ENCODE assay signal across 23 cellular contexts in genomic region chr4:41430796-41431195, GRCh38.
A peak's percentile ranks its signal among the peaks of the same experiment; 100 is the strongest.
DNase-seq lines count a peak whose midpoint lies in the region; ATAC-seq and TF ChIP-seq lines count a peak whose summit lies in the region.
"Had no signal": no experiment of that assay in that cellular context is flagged by ENCODE, and none has a peak within 500 bp of the region (broad histone marks: within the 10 kb centered on the region; RNA-seq: fewer than 3 reads in every experiment).

No MANE protein-coding gene starts in this region.

- H3K9me3 Mint-ChIP-seq in chondrocyte (ENCODE audit: low read depth), result no peaks in the 10 kb centered on the region
- H3K9me3 Mint-ChIP-seq in stimulated activated effector memory CD8-positive, alpha-beta T cell treated with anti-CD3 and anti-CD28 coated beads, Interleukin-12 subunit alpha, Interleukin-12 subunit beta, amount 100 ng/mL, for 72 hours, result no peaks in the 10 kb centered on the region
- H3K9me3 Mint-ChIP-seq: activated CD4-positive, alpha-beta T cell treated with anti-CD3 and anti-CD28 coated beads, Interleukin-2, amount 10 ng/mL, durations not matched to agents 7 days and 5 days; activated T-helper 2 cell treated with anti-CD3 and anti-CD28 coated beads, Interferon-gamma antibody, Interleukin-2, Interleukin-4, amounts not matched to agents 10 μg/mL and 5 μg/mL and 100 μg/mL, durations not matched to agents 14 hours and 24 hours and 36 hours had no signal

- H3K27me3 ChIP-seq in heart right ventricle (no peaks in the 10 kb centered on the region), subcutaneous abdominal adipose tissue (ENCODE audit: control insufficient read depth in 5 of 5, insufficient read depth in 4 of 5, low read length in 5 of 5) (no peaks in the 10 kb centered on the region)
- H3K27me3 ChIP-seq: hepatocyte, pancreas had no signal

- peak overlapping the region in 9 of 10 donors; percentile 25 to 89 (median 69) for H3K27ac ChIP-seq in heart right ventricle
- H3K27ac ChIP-seq in subcutaneous abdominal adipose tissue (ENCODE audit: low read depth, low read length), result peak overlapping the region; percentile 80
- H3K27ac ChIP-seq: hepatocyte, pancreas had no signal

- H3K36me3 Mint-ChIP-seq in chondrocyte (ENCODE audit: low read depth), result peaks cover 1% of the 10 kb centered on the region
- no peaks in the 10 kb centered on the region for H3K36me3 Mint-ChIP-seq in stimulated activated effector memory CD8-positive, alpha-beta T cell treated with anti-CD3 and anti-CD28 coated beads, Interleukin-12 subunit alpha, Interleukin-12 subunit beta, amount 100 ng/mL, for 72 hours
- H3K36me3 Mint-ChIP-seq: CD8-positive, alpha-beta memory T cell; naive thymus-derived CD8-positive, alpha-beta T cell had no signal

- H3K4me1 ChIP-seq in heart right ventricle (peaks cover 4 to 92% (median 75%) of the 10 kb centered on the region in 9 donors), subcutaneous abdominal adipose tissue (ENCODE audit: control insufficient read depth in 5 of 5, insufficient read depth in 5 of 5, low read length in 5 of 5) (peaks cover 0 to 67% (median 51%) of the 10 kb centered on the region in 5 donors)

- peaks cover 53% of the 10 kb centered on the region for H3K4me1 Mint-ChIP-seq in chondrocyte (ENCODE audit: low read depth)
- H3K4me1 Mint-ChIP-seq in stimulated activated effector memory CD8-positive, alpha-beta T cell treated with anti-CD3 and anti-CD28 coated beads, Interleukin-12 subunit alpha, Interleukin-12 subunit beta, amount 100 ng/mL, for 72 hours, result no peaks in the 10 kb centered on the region
- H3K4me1 Mint-ChIP-seq: activated CD4-positive, alpha-beta T cell treated with anti-CD3 and anti-CD28 coated beads, Interleukin-2, amount 10 ng/mL, durations not matched to agents 7 days and 5 days; CD8-positive, alpha-beta memory T cell; naive thymus-derived CD8-positive, alpha-beta T cell had no signal

- H3K4me3 ChIP-seq in heart right ventricle (no peak overlapping the region), subcutaneous abdominal adipose tissue (ENCODE audit: low read depth in 1 of 5, low read length in 5 of 5) (no peak overlapping the region)
- H3K4me3 ChIP-seq: hepatocyte, pancreas had no signal

- no peak overlapping the region for H3K4me3 Mint-ChIP-seq in chondrocyte (ENCODE audit: unreplicated experiment)
- no peak overlapping the region for H3K4me3 Mint-ChIP-seq in stimulated activated effector memory CD8-positive, alpha-beta T cell treated with anti-CD3 and anti-CD28 coated beads, Interleukin-12 subunit alpha, Interleukin-12 subunit beta, amount 100 ng/mL, for 72 hours
- H3K4me3 Mint-ChIP-seq: activated CD4-positive, alpha-beta T cell treated with anti-CD3 and anti-CD28 coated beads, Interleukin-2, amount 10 ng/mL, durations not matched to agents 7 days and 5 days; CD8-positive, alpha-beta memory T cell; naive thymus-derived CD8-positive, alpha-beta T cell had no signal

- H3K36me3 ChIP-seq in heart right ventricle (no peaks in the 10 kb centered on the region), subcutaneous abdominal adipose tissue (ENCODE audit: control insufficient read depth in 5 of 5, insufficient read depth in 5 of 5, low read length in 5 of 5) (no peaks in the 10 kb centered on the region)
- H3K36me3 ChIP-seq: pancreas had no signal

- intact Hi-C loops in heart right ventricle (cut with DNase I), result loop anchor here in 4 of 10 donors (10.0 kb wide), 4 partner anchors 66 to 136 kb away; partner anchors contain the start of gene LIMCH1 (in 1 of the 4)

- 63 to 73% methylated on average over 1 of the region's 1 CpG for WGBS in heart right ventricle, 2 donors

- TF ChIP-seq CTCF in heart right ventricle (IDR thresholded peaks at IDR 0.05) (no peak), chondrocyte (IDR thresholded peaks at IDR 0.05) (no peak)

- no peak overlapping the region for H3K27ac Mint-ChIP-seq in chondrocyte (ENCODE audit: unreplicated experiment)
- H3K27ac Mint-ChIP-seq in stimulated activated effector memory CD8-positive, alpha-beta T cell treated with anti-CD3 and anti-CD28 coated beads, Interleukin-12 subunit alpha, Interleukin-12 subunit beta, amount 100 ng/mL, for 72 hours, result no peak overlapping the region
- H3K27ac Mint-ChIP-seq: activated CD4-positive, alpha-beta T cell treated with anti-CD3 and anti-CD28 coated beads, Interleukin-2, amount 10 ng/mL, durations not matched to agents 7 days and 5 days; activated T-helper 2 cell treated with anti-CD3 and anti-CD28 coated beads, Interferon-gamma antibody, Interleukin-2, Interleukin-4, amounts not matched to agents 10 μg/mL and 5 μg/mL and 100 μg/mL, durations not matched to agents 14 hours and 24 hours and 36 hours; CD8-positive, alpha-beta memory T cell; naive thymus-derived CD8-positive, alpha-beta T cell had no signal

- DNase-seq in EL (peak; percentile 23), amniotic epithelial cell (ENCODE audit: low read depth) (peak; percentile 33), heart right ventricle (no peak), AML-193 (lab: John Stamatoyannopoulos, UW) (no peak), chondrocyte (ENCODE audit: low spot score) (no peak), NCI-H345 treated with DMSO at 0.1 percent for 48 hours (lab: John Stamatoyannopoulos, UW; ENCODE audit: unreplicated experiment) (no peak)
- DNase-seq in stimulated activated effector memory CD8-positive, alpha-beta T cell treated with anti-CD3 and anti-CD28 coated beads, Interleukin-12 subunit alpha, Interleukin-12 subunit beta, amount 100 ng/mL, for 72 hours (ENCODE audit: low spot score in 2 of 2), result no peak
- DNase-seq: activated CD4-positive, alpha-beta T cell treated with anti-CD3 and anti-CD28 coated beads, Interleukin-2, amount 10 ng/mL, durations not matched to agents 7 days and 5 days; CD8-positive, alpha-beta memory T cell; central memory CD4-positive, alpha-beta T cell; DND-41; effector CD4-positive, alpha-beta T cell; islet precursor cell; Karpas-422; mesendoderm; naive thymus-derived CD8-positive, alpha-beta T cell; NCI-H1105; NCI-H69; pancreas; stimulated activated CD4-positive, alpha-beta T cell treated with anti-CD3 and anti-CD28 coated beads, Interleukin-4, amount 100 ng/mL, for 1 hour had no signal

- peaks cover 0 to 5% (median 0%) of the 10 kb centered on the region in 11 donors for H3K9me3 ChIP-seq in heart right ventricle
- no peaks in the 10 kb centered on the region for H3K9me3 ChIP-seq in subcutaneous abdominal adipose tissue (ENCODE audit: control insufficient read depth in 5 of 5, low read length in 5 of 5)
- H3K9me3 ChIP-seq: pancreas had no signal

- H3K27me3 Mint-ChIP-seq in chondrocyte (ENCODE audit: low read depth), result peaks cover 2% of the 10 kb centered on the region
- H3K27me3 Mint-ChIP-seq: activated CD4-positive, alpha-beta T cell treated with anti-CD3 and anti-CD28 coated beads, Interleukin-2, amount 10 ng/mL, durations not matched to agents 7 days and 5 days; CD8-positive, alpha-beta memory T cell had no signal

- ATAC-seq in heart right ventricle, result peak in 5 of 8 donors; percentile 14 to 65 (median 20)
- ATAC-seq in stimulated activated effector memory CD8-positive, alpha-beta T cell treated with anti-CD3 and anti-CD28 coated beads, Interleukin-12 subunit alpha, Interleukin-12 subunit beta, amount 100 ng/mL, for 72 hours, result no peak
- ATAC-seq: naive thymus-derived CD8-positive, alpha-beta T cell; pancreas had no signal

- H3K9ac ChIP-seq in subcutaneous abdominal adipose tissue (ENCODE audit: low read length in 5 of 5), result peak overlapping the region in 1 of 5 donors; percentile 24

Comparison
In these comparisons a context has a peak if more than half of its experiments do, and no peak if none do; other contexts are left out.
1. DNase-seq: peak in EL (single experiment) and amniotic epithelial cell (single experiment); none in heart right ventricle (0 of 2), AML-193 (0 of 2), chondrocyte (single experiment), stimulated activated effector memory CD8-positive, alpha-beta T cell treated with anti-CD3 and anti-CD28 coated beads, Interleukin-12 subunit alpha, Interleukin-12 subunit beta, amount 100 ng/mL, for 72 hours (0 of 2) and NCI-H345 treated with DMSO at 0.1 percent for 48 hours (single experiment).